Comparison of ENCODE assay signal across 8 cellular contexts in the genomic region with DNA sequence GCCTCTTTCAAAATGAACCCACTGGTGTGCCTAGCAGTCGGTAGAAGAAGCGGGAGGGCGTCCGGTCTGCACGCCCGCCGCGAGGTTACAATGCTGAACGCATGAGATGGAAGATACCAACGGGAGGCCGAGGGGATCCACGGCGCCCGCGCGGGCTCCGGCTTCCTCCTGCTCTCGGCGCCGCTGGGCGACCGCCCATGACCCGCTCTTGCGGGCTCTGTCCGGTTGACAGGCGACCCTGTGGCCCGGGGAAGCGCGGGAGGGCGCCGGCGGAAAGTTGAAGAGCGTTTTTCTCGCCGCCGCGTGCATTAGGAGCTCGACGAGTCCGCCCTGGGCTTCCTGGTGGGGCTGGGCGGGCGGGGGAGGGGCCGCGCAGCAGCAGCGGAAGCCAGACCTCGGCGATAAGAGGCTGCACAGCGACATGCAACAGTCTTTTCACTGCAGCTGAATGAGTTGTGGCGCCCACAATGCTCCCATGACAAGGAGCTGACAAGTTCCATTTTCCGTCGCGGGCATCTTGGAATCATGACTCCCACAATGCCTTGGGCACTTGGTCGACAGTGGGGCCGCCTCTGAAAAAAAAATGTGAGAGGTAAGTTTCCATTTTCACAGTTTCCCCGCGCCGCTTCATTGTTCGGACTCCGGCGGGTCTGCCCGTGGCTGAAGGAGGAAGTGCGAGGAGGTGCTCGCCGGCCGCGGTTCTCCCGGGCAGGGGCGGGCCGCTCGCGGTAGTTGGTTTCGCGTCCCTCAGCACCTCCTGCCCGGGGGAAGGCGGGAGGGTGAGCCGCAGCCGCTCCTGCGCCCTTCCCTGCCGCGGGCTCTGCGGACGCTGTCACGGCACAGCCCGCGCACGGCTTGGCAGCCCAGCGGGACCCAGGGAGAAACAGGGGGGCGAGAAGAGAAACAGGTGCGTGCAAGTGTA. TPM values are rescaled to one million over a fixed set of nuclear protein-coding genes. Genes with fewer than 3 reads are reported as not detected.
DNase-seq lines count a peak whose midpoint lies in the region; ATAC-seq and TF ChIP-seq lines count a peak whose summit lies in the region.

A gene with protein sequence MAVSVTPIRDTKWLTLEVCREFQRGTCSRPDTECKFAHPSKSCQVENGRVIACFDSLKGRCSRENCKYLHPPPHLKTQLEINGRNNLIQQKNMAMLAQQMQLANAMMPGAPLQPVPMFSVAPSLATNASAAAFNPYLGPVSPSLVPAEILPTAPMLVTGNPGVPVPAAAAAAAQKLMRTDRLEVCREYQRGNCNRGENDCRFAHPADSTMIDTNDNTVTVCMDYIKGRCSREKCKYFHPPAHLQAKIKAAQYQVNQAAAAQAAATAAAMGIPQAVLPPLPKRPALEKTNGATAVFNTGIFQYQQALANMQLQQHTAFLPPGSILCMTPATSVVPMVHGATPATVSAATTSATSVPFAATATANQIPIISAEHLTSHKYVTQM (plus strand): TSS at position 429 of the 922 bp plus-strand sequence. CDS start 31,265 bp downstream, outside the sequence.

- peak within 1 kb of the TSS; percentile 99 for H3K27ac ChIP-seq in left ventricle myocardium inferior (replicated peaks)
- peak within 1 kb of the TSS; percentile 97 to 98 for H3K27ac ChIP-seq in prostate gland

- WGBS in prostate gland = under 1% methylated on average over 85 of the region's 89 CpGs

- H3K9me3 ChIP-seq in left ventricle myocardium inferior (replicated peaks) (no peaks in the 10 kb centered on the region), prostate gland (no peaks in the 10 kb centered on the region)

- ATAC-seq in HG02870 (IDR thresholded peaks at IDR 0.05; ENCODE audit: unreplicated experiment) = peak; percentile 62

- DNase-seq in NCI-H1694 treated with DMSO at 0.1 percent for 48 hours (lab: John Stamatoyannopoulos, UW) (peak; percentile 70), T-helper 2 cell (peak; percentile 67 to 97 (median 79)), amygdala (lab: John Stamatoyannopoulos, UW) (peak; percentile 43 to 96 (median 81)), left ventricle myocardium inferior (peak; percentile 83), prostate gland (ENCODE audit: low spot score) (peak; percentile 79), ureter (ENCODE audit: low spot score) (peak; percentile 81)

- TF ChIP-seq CTCF in left ventricle myocardium inferior (IDR thresholded peaks at IDR 0.05; ENCODE audit: borderline replicate concordance) (no peak), prostate gland (IDR thresholded peaks at IDR 0.05) (no peak)

- H3K4me1 ChIP-seq in left ventricle myocardium inferior (peaks cover 86% of the 10 kb centered on the region), prostate gland (replicated peaks) (peaks cover 3% of the 10 kb centered on the region)

- TF ChIP-seq POLR2A in GM15510 (IDR thresholded peaks at IDR 0.05; ENCODE audit: borderline replicate concordance, extremely low read depth, insufficient read length) (peak; percentile 85), prostate gland (IDR thresholded peaks at IDR 0.05) (peak; percentile 48)

- intact Hi-C loops in left ventricle myocardium inferior (cut with micrococcal nuclease) = no loop called here
- intact Hi-C loops in prostate gland (cut with DNase I) = loop anchor here (1.0 to 10.0 kb wide), 5 partner anchors 68 to 1856 kb away; a partner anchor contains a TSS

- no peaks in the 10 kb centered on the region for H3K36me3 ChIP-seq in left ventricle myocardium inferior
- H3K36me3 ChIP-seq in prostate gland = no peaks in the 10 kb centered on the region

- no peaks in the 10 kb centered on the region for H3K27me3 ChIP-seq in left ventricle myocardium inferior (ENCODE audit: low read depth)
- H3K27me3 ChIP-seq in prostate gland (replicated peaks; ENCODE audit: insufficient read depth) = no peaks in the 10 kb centered on the region

- H3K4me3 ChIP-seq in left ventricle myocardium inferior = peak within 1 kb of the TSS; percentile 90
- H3K4me3 ChIP-seq in prostate gland = peak within 1 kb of the TSS; percentile 83 to 86

RNA-seq across cellular contexts. Expression of the gene that starts here (rescaled TPM):
- 172 TPM for total RNA-seq in left ventricle myocardium inferior
- 100 to 1,000 TPM; 131 to 226 TPM for total RNA-seq in prostate gland
- 223 TPM for total RNA-seq in ureter

Comparison
In these comparisons a context has a peak if more than half of its experiments do, and no peak if none do; other contexts are left out.
1. Peak in every context shown above with its lines: DNase-seq, ATAC-seq, H3K4me3 ChIP-seq and H3K27ac ChIP-seq.